Comparison of ENCODE assay signal across 1 cellular context in genomic region chr5:172778223-172778814, GRCh38.
A peak's percentile ranks its signal among the peaks of the same experiment; 100 is the strongest.
TF ChIP-seq lines count a peak whose summit lies in the region.

No MANE protein-coding gene starts in this region.

TF ChIP-seq in HepG2, 621 proteins besides CTCF, POLR2A, EP300 and RAD21 (continued from another document and continues in another):
- TF ChIP-seq KIAA2018 (CRISPR knock-in tag; IDR thresholded peaks at IDR 0.05; ENCODE audit: borderline replicate concordance) = no peak
- TF ChIP-seq CSRNP1 (CRISPR knock-in tag; IDR thresholded peaks at IDR 0.05) = no peak
- TF ChIP-seq CERS6 (CRISPR knock-in tag; IDR thresholded peaks at IDR 0.05) = no peak
- TF ChIP-seq HOMEZ (CRISPR knock-in tag; IDR thresholded peaks at IDR 0.05; ENCODE audit: low read depth) = peak; percentile 52; the same call in 1 of the 2 replicates
- TF ChIP-seq ZBTB46 (CRISPR knock-in tag; IDR thresholded peaks at IDR 0.05; ENCODE audit: borderline replicate concordance) = no peak
- 0 out of 2 replicates have a peak, but pooled peaks have one; percentile 38 for TF ChIP-seq TFE3 (CRISPR knock-in tag; IDR thresholded peaks at IDR 0.05)
- peak; percentile 78 for TF ChIP-seq KAT8 (CRISPR knock-in tag; IDR thresholded peaks at IDR 0.05)
- TF ChIP-seq PREB (CRISPR knock-in tag; IDR thresholded peaks at IDR 0.05) = no peak
- no peak for TF ChIP-seq RARG (CRISPR knock-in tag; IDR thresholded peaks at IDR 0.05; ENCODE audit: low read depth)
- no peak for TF ChIP-seq SNAPC2 (CRISPR knock-in tag; IDR thresholded peaks at IDR 0.05)
- TF ChIP-seq POGZ (CRISPR knock-in tag; IDR thresholded peaks at IDR 0.05) = peak; percentile 66
- peak; percentile 85 for TF ChIP-seq ZFX (CRISPR knock-in tag; IDR thresholded peaks at IDR 0.05; ENCODE audit: low read depth)
- peak; percentile 77; the same call in 1 of the 2 replicates for TF ChIP-seq ZNF792 (CRISPR knock-in tag; IDR thresholded peaks at IDR 0.05)
- TF ChIP-seq ZNF639 (CRISPR knock-in tag; conservative IDR thresholded peaks at IDR 0.05) = no peak
- peak; percentile 82 for TF ChIP-seq KDM2A (CRISPR knock-in tag; IDR thresholded peaks at IDR 0.05; ENCODE audit: borderline replicate concordance, low read depth)
- TF ChIP-seq HNF4G (IDR thresholded peaks at IDR 0.05; ENCODE audit: borderline replicate concordance, low read depth, low read length) = peak; percentile 48; the same call in 1 of the 2 replicates
- peak; percentile 43; the same call in 1 of the 2 replicates for TF ChIP-seq HNF4G (CRISPR knock-in tag; IDR thresholded peaks at IDR 0.05; ENCODE audit: borderline replicate concordance, low read depth)
- TF ChIP-seq REST (IDR thresholded peaks at IDR 0.05; ENCODE audit: borderline replicate concordance in 1 of 2, low read depth in 1 of 2, low read length in 2 of 2) = peak in 1 of 2 experiments; percentile 48; a peak in 1 of 4 replicates
